Comparison of ENCODE assay signal across 9 cellular contexts in genomic region chr6:53103993-53104675, GRCh38. TPM values are rescaled to one million over a fixed set of nuclear protein-coding genes. Genes with fewer than 3 reads are reported as not detected.
DNase-seq lines count a peak whose midpoint lies in the region; ATAC-seq and TF ChIP-seq lines count a peak whose summit lies in the region.
"Had no signal": no experiment of that assay in that cellular context is flagged by ENCODE, and none has a peak within 500 bp of the region (broad histone marks: within the 10 kb centered on the region; RNA-seq: fewer than 3 reads in every experiment).

No MANE protein-coding gene starts in this region.

- H2AFZ ChIP-seq in smooth muscle cell (ENCODE audit: low read depth), result no peak overlapping the region

- no peak for ATAC-seq in HG02588 (IDR thresholded peaks at IDR 0.05; ENCODE audit: unreplicated experiment)

- no peak overlapping the region for H3K27ac Mint-ChIP-seq in MCF 10A (ENCODE audit: low read depth, unreplicated experiment)
- no peak overlapping the region for H3K27ac Mint-ChIP-seq in activated naive CD4-positive, alpha-beta T cell treated with anti-CD3 and anti-CD28 coated beads for 36 hours

- TF ChIP-seq CTCF in MCF 10A (IDR thresholded peaks at IDR 0.05; ENCODE audit: unreplicated experiment), result no peak
- peak in 1 of 3 donors; percentile 15 for TF ChIP-seq CTCF in breast epithelium (IDR thresholded peaks at IDR 0.05)
- peak; percentile 54 for TF ChIP-seq CTCF in epithelial cell of proximal tubule (conservative IDR thresholded peaks at IDR 0.05; ENCODE audit: low read depth, low read length)
- TF ChIP-seq CTCF in smooth muscle cell (IDR thresholded peaks at IDR 0.05; ENCODE audit: borderline replicate concordance, insufficient read depth, poor library complexity, severe bottlenecking), result peak; percentile 34
- TF ChIP-seq CTCF in testis (IDR thresholded peaks at IDR 0.05), result no peak

- intact Hi-C loops in MCF 10A (cut with micrococcal nuclease), result loop anchor here (1.0 to 5.0 kb wide), 2 partner anchors 68 to 380 kb away; no protein-coding TSS in a partner anchor
- intact Hi-C loops in breast epithelium (cut with DNase I; ENCODE audit: low total_unique reads), result no loop called here
- intact Hi-C loops in activated naive CD4-positive, alpha-beta T cell treated with anti-CD3 and anti-CD28 coated beads for 36 hours (cut with micrococcal nuclease), result loop anchor here (1.0 kb wide), 3 partner anchors 68 to 624 kb away; no protein-coding TSS in a partner anchor
- intact Hi-C loops in testis (cut with DNase I; ENCODE audit: low total_unique reads), result no loop called here

- H3K36me3 Mint-ChIP-seq in MCF 10A (ENCODE audit: insufficient read depth, unreplicated experiment), result peaks cover 35% of the 10 kb centered on the region
- H3K36me3 Mint-ChIP-seq in activated naive CD4-positive, alpha-beta T cell treated with anti-CD3 and anti-CD28 coated beads for 36 hours (ENCODE audit: low read depth), result no peaks in the 10 kb centered on the region

- H4K20me1 ChIP-seq in smooth muscle cell (ENCODE audit: low read depth), result no peaks in the 10 kb centered on the region

- H3F3A ChIP-seq in smooth muscle cell (ENCODE audit: low read depth), result no peaks in the 10 kb centered on the region

- H3K36me3 ChIP-seq in breast epithelium, result no peaks in the 10 kb centered on the region
- no peaks in the 10 kb centered on the region for H3K36me3 ChIP-seq in smooth muscle cell (ENCODE audit: low read depth)
- H3K36me3 ChIP-seq in testis (ENCODE audit: low read depth, missing control alignments), result no peaks in the 10 kb centered on the region

- H3K4me2 ChIP-seq in smooth muscle cell, result no peak overlapping the region

- H3K4me3 ChIP-seq in breast epithelium (no peak overlapping the region), epithelial cell of proximal tubule (ENCODE audit: low read depth, low read length) (no peak overlapping the region), smooth muscle cell (no peak overlapping the region), testis (no peak overlapping the region)

- H3K79me2 ChIP-seq in smooth muscle cell (ENCODE audit: low read depth), result no peaks in the 10 kb centered on the region

- H3K27me3 Mint-ChIP-seq in MCF 10A (ENCODE audit: insufficient read depth, unreplicated experiment), result no peaks in the 10 kb centered on the region
- H3K27me3 Mint-ChIP-seq in activated naive CD4-positive, alpha-beta T cell treated with anti-CD3 and anti-CD28 coated beads for 36 hours (ENCODE audit: low read depth), result no peaks in the 10 kb centered on the region

- no peaks in the 10 kb centered on the region for H3K9me3 Mint-ChIP-seq in MCF 10A (ENCODE audit: unreplicated experiment)
- H3K9me3 Mint-ChIP-seq in activated naive CD4-positive, alpha-beta T cell treated with anti-CD3 and anti-CD28 coated beads for 36 hours, result no peaks in the 10 kb centered on the region

- 93% methylated on average over 3 of the region's 3 CpGs for WGBS in smooth muscle cell (ENCODE audit: low lambda C conversion rate)
- WGBS in testis, 2 donors, result 95 to 98% methylated on average over 3 of the region's 3 CpGs

- BruUV-seq in MCF 10A (replicated peaks; lab: Mats Ljungman, UMichigan), result no TSS peak

- CTCF ChIA-PET in MCF 10A (lab: Yijun Ruan, JAX), result interaction anchor here (0.6 to 1.4 kb wide), 5 partner anchors 8 to 943 kb away, joined by 3 to 4 read pairs (median 3); no protein-coding TSS in a partner anchor
- CTCF ChIA-PET in activated naive CD4-positive, alpha-beta T cell treated with anti-CD3 and anti-CD28 coated beads for 36 hours (lab: Charles Lee), result no interaction called here

- POLR2A ChIA-PET in MCF 10A (lab: Yijun Ruan, JAX), result interaction anchor here (0.6 kb wide), 1 partner anchor 380 kb away, joined by 3 read pairs; no protein-coding TSS in a partner anchor

- H3K4me3 Mint-ChIP-seq in MCF 10A (ENCODE audit: unreplicated experiment), result no peak overlapping the region
- H3K4me3 Mint-ChIP-seq in activated naive CD4-positive, alpha-beta T cell treated with anti-CD3 and anti-CD28 coated beads for 36 hours, result no peak overlapping the region

- DNase-seq in MCF 10A (ENCODE audit: unreplicated experiment), result peak; percentile 40
- DNase-seq in breast epithelium (ENCODE audit: low spot score in 2 of 2), result no peak
- DNase-seq in NCI-H748 treated with DMSO at 0.1 percent for 48 hours (lab: John Stamatoyannopoulos, UW), result peak; percentile 40
- no peak for DNase-seq in epithelial cell of proximal tubule (ENCODE audit: low read depth)
- no peak for DNase-seq in smooth muscle cell (lab: John Stamatoyannopoulos, UW; ENCODE audit: unreplicated experiment)
- DNase-seq in activated naive CD4-positive, alpha-beta T cell treated with anti-CD3 and anti-CD28 coated beads for 36 hours, result no peak
- no peak for DNase-seq in testis
- DNase-seq: stimulated activated CD4-positive, alpha-beta T cell treated with anti-CD3 and anti-CD28 coated beads, Interleukin-15, amount 100 ng/mL, for 24 hours had no signal

- TF ChIP-seq POLR2A in breast epithelium (IDR thresholded peaks at IDR 0.05) (no peak), testis (IDR thresholded peaks at IDR 0.05) (no peak)

- H3K27me3 ChIP-seq in breast epithelium (no peaks in the 10 kb centered on the region), smooth muscle cell (ENCODE audit: low read depth) (no peaks in the 10 kb centered on the region), testis (no peaks in the 10 kb centered on the region)

- H3K27ac ChIP-seq in breast epithelium (no peak overlapping the region), smooth muscle cell (ENCODE audit: low read depth) (no peak overlapping the region), testis (no peak overlapping the region)

- H3K4me1 Mint-ChIP-seq in MCF 10A (ENCODE audit: insufficient read depth, unreplicated experiment), result peaks cover 6% of the 10 kb centered on the region
- no peaks in the 10 kb centered on the region for H3K4me1 Mint-ChIP-seq in activated naive CD4-positive, alpha-beta T cell treated with anti-CD3 and anti-CD28 coated beads for 36 hours (ENCODE audit: low read depth)

- H3K9me3 ChIP-seq in breast epithelium (no peaks in the 10 kb centered on the region), smooth muscle cell (replicated peaks; ENCODE audit: low read depth) (no peaks in the 10 kb centered on the region), testis (no peaks in the 10 kb centered on the region)

- H3K9ac ChIP-seq in smooth muscle cell (ENCODE audit: low read depth), result no peak overlapping the region

- no peaks in the 10 kb centered on the region for H3K4me1 ChIP-seq in breast epithelium
- H3K4me1 ChIP-seq in smooth muscle cell (ENCODE audit: low read depth), result no peaks in the 10 kb centered on the region
- H3K4me1 ChIP-seq in testis, result peaks cover 11% of the 10 kb centered on the region

RNA-seq across cellular contexts. Expression of gene FBXO9, which starts 38.9 kb away (rescaled TPM):
- total RNA-seq in MCF 10A (2022) (54.4 and 63.6 TPM in 2 replicates), breast epithelium (10 to 100 TPM; 58.9 to 88.5 (median 68.5) TPM), epithelial cell of proximal tubule (20.7 and 48.8 TPM in 2 replicates), smooth muscle cell (25.3 and 25.5 TPM in 2 replicates), testis (10 to 100 TPM; 75.1 to 81.6 TPM)
- polyA plus RNA-seq in smooth muscle cell (55.1 and 57.2 TPM in 2 replicates), testis (ENCODE audit: insufficient read depth, low read depth, low replicate concordance) (76.6 TPM)
- total RNA-seq in activated naive CD4-positive, alpha-beta T cell treated with anti-CD3 and anti-CD28 coated beads for 36 hours, result 10 to 100 TPM; 40.6 to 45.0 TPM

RNA-seq across cellular contexts. Expression of gene CILK1, which starts 42.5 kb away (rescaled TPM):
- total RNA-seq in MCF 10A (2022), result 4.4 and 5.3 TPM in 2 replicates
- 10 to 100 TPM; 15.1 to 27.7 (median 16.6) TPM for total RNA-seq in breast epithelium
- 4.3 and 5.4 TPM in 2 replicates for total RNA-seq in epithelial cell of proximal tubule
- 16.4 and 18.5 TPM in 2 replicates for total RNA-seq in smooth muscle cell
- polyA plus RNA-seq in smooth muscle cell, result 6.5 and 10.2 TPM in 2 replicates
- 1 to 10 TPM; 6.8 to 7.2 TPM for total RNA-seq in activated naive CD4-positive, alpha-beta T cell treated with anti-CD3 and anti-CD28 coated beads for 36 hours
- total RNA-seq in testis, result 10 to 100 TPM; 18.2 to 20.2 TPM
- polyA plus RNA-seq in testis (ENCODE audit: insufficient read depth, low read depth, low replicate concordance), result 9.9 TPM

RNA-seq across cellular contexts. Expression of gene GCM1, which starts 44.5 kb away (rescaled TPM):
- total RNA-seq in MCF 10A (2022), result not detected in 2 replicates
- total RNA-seq in breast epithelium, result under 1 TPM in 1 of 3 donors, not detected in 2; 0.32 TPM
- not detected in 2 replicates for total RNA-seq in epithelial cell of proximal tubule
- not detected in 2 replicates for total RNA-seq in smooth muscle cell
- polyA plus RNA-seq in smooth muscle cell, result not detected in 2 replicates
- under 1 TPM in 1 of 2 experiments, not detected in 1; 0.10 TPM for total RNA-seq in activated naive CD4-positive, alpha-beta T cell treated with anti-CD3 and anti-CD28 coated beads for 36 hours
- total RNA-seq in testis, result under 1 TPM; 0.47 to 0.68 TPM
- 0.90 TPM for polyA plus RNA-seq in testis (ENCODE audit: insufficient read depth, low read depth, low replicate concordance)

Comparison
In these comparisons a context has a peak if more than half of its experiments do, and no peak if none do; other contexts are left out.
1. DNase-seq: peak in MCF 10A (single experiment) and NCI-H748 treated with DMSO at 0.1 percent for 48 hours (single experiment); none in breast epithelium (0 of 2), epithelial cell of proximal tubule (single experiment), smooth muscle cell (single experiment), activated naive CD4-positive, alpha-beta T cell treated with anti-CD3 and anti-CD28 coated beads for 36 hours (single experiment) and testis (single experiment).
2. intact Hi-C loops: an anchor here in MCF 10A (1.0 to 5.0 kb wide) and activated naive CD4-positive, alpha-beta T cell treated with anti-CD3 and anti-CD28 coated beads for 36 hours (1.0 kb wide); none called in breast epithelium and testis.
3. CTCF ChIP-seq: peak in epithelial cell of proximal tubule (single experiment) and smooth muscle cell (single experiment); none in MCF 10A (single experiment) and testis (0 of 3).